Comparison of ENCODE assay signal across 1 cellular context in genomic region chr19:45485301-45486077, GRCh38.
A peak's percentile ranks its signal among the peaks of the same experiment; 100 is the strongest.
TF ChIP-seq lines count a peak whose summit lies in the region.

No MANE protein-coding gene starts in this region.

TF ChIP-seq in K562, 482 proteins besides CTCF, POLR2A, EP300 and RAD21 (continued from another document and continues in another):
- no peak for TF ChIP-seq ZNF318 (IDR thresholded peaks at IDR 0.05; ENCODE audit: borderline replicate concordance in 1 of 2, low read depth in 1 of 2)
- TF ChIP-seq TOE1 (IDR thresholded peaks at IDR 0.05; ENCODE audit: borderline replicate concordance), result peak; percentile 62; the same call in 1 of the 2 replicates
- no peak for TF ChIP-seq TOE1 (CRISPR knock-in tag; IDR thresholded peaks at IDR 0.05; ENCODE audit: borderline replicate concordance, low read depth)
- TF ChIP-seq RHOXF2B (CRISPR knock-in tag; conservative IDR thresholded peaks at IDR 0.05), result no peak
- TF ChIP-seq HDAC6 (IDR thresholded peaks at IDR 0.05; ENCODE audit: low read depth, low read length), result no peak
- 0 out of 2 replicates have a peak, but pooled peaks have one; percentile 35 for TF ChIP-seq SMARCE1 (IDR thresholded peaks at IDR 0.05)
- TF ChIP-seq ZBTB34 (CRISPR knock-in tag; IDR thresholded peaks at IDR 0.05), result no peak
- TF ChIP-seq NFXL1 (CRISPR knock-in tag; IDR thresholded peaks at IDR 0.05), result no peak
- TF ChIP-seq MITF (IDR thresholded peaks at IDR 0.05), result no peak
- no peak for TF ChIP-seq ZNF124 (CRISPR knock-in tag; IDR thresholded peaks at IDR 0.05)
- no peak for TF ChIP-seq SETDB1 (IDR thresholded peaks at IDR 0.05; ENCODE audit: low read length)
- no peak for TF ChIP-seq ZKSCAN3 (CRISPR knock-in tag; IDR thresholded peaks at IDR 0.05)
- no peak; the same call in 1 of the 2 replicates for TF ChIP-seq TEAD4 (IDR thresholded peaks at IDR 0.05; ENCODE audit: low read length)
- TF ChIP-seq TEAD4 (CRISPR knock-in tag; IDR thresholded peaks at IDR 0.05; ENCODE audit: borderline replicate concordance), result no peak
- no peak; the same call in 1 of the 2 replicates for TF ChIP-seq CREB1 (IDR thresholded peaks at IDR 0.05)
- peak; percentile 71; the same call in 1 of the 2 replicates for TF ChIP-seq CREB1 (CRISPR knock-in tag; IDR thresholded peaks at IDR 0.05)
- TF ChIP-seq E2F6 (IDR thresholded peaks at IDR 0.05; ENCODE audit: borderline replicate concordance in 1 of 2, extremely low read depth in 1 of 2, insufficient read depth in 1 of 2, insufficient read length in 1 of 2, low read depth in 1 of 2, low read length in 1 of 2, poor library complexity in 1 of 2, severe bottlenecking in 1 of 2), result peak; percentile 17 to 61
- no peak for TF ChIP-seq TRIM25 (IDR thresholded peaks at IDR 0.05; ENCODE audit: borderline replicate concordance)
- TF ChIP-seq SMAD4 (CRISPR knock-in tag; conservative IDR thresholded peaks at IDR 0.05), result no peak
- TF ChIP-seq EZH2 (IDR thresholded peaks at IDR 0.05; ENCODE audit: borderline replicate concordance, low read depth, low read length), result no peak
- TF ChIP-seq NCOA6 (IDR thresholded peaks at IDR 0.05), result no peak
- no peak; a peak in 1 of 3 replicates for TF ChIP-seq CBX3 (IDR thresholded peaks at IDR 0.05; ENCODE audit: borderline replicate concordance in 1 of 2, low read length in 2 of 2)
- TF ChIP-seq E4F1 (CRISPR knock-in tag; IDR thresholded peaks at IDR 0.05; ENCODE audit: borderline replicate concordance), result no peak
- no peak for TF ChIP-seq DMBX1 (CRISPR knock-in tag; IDR thresholded peaks at IDR 0.05; ENCODE audit: borderline replicate concordance)
- TF ChIP-seq PYGO2 (tag; IDR thresholded peaks at IDR 0.05), result no peak
- TF ChIP-seq STAT6 (CRISPR knock-in tag; IDR thresholded peaks at IDR 0.05), result no peak
- TF ChIP-seq DPF2 (IDR thresholded peaks at IDR 0.05), result 0 out of 2 replicates have a peak, but pooled peaks have one; percentile 18
- TF ChIP-seq ZNF12 (CRISPR knock-in tag; IDR thresholded peaks at IDR 0.05), result no peak
- TF ChIP-seq MTA2 (IDR thresholded peaks at IDR 0.05; ENCODE audit: low read depth), result no peak
- no peak for TF ChIP-seq SMAD3 (CRISPR knock-in tag; conservative IDR thresholded peaks at IDR 0.05)
- TF ChIP-seq CC2D1A (IDR thresholded peaks at IDR 0.05), result peak; percentile 68; the same call in 1 of the 2 replicates
- peak; percentile 84 for TF ChIP-seq CREM (IDR thresholded peaks at IDR 0.05; ENCODE audit: low read depth)
- TF ChIP-seq UBTF (IDR thresholded peaks at IDR 0.05; ENCODE audit: borderline replicate concordance in 1 of 2, low read depth in 2 of 2, low read length in 2 of 2), result no peak
- TF ChIP-seq ZNF778 (CRISPR knock-in tag; IDR thresholded peaks at IDR 0.05), result no peak
- TF ChIP-seq SRSF7 (optimal IDR thresholded peaks at IDR 0.05; ENCODE audit: low read depth, low read length), result no peak
- no peak for TF ChIP-seq ZNF165 (CRISPR knock-in tag; IDR thresholded peaks at IDR 0.05; ENCODE audit: borderline replicate concordance)
- no peak for TF ChIP-seq XRCC4 (IDR thresholded peaks at IDR 0.05; ENCODE audit: extremely low read depth, insufficient read depth, insufficient read length)
- peak; percentile 87 for TF ChIP-seq ZBTB7A (IDR thresholded peaks at IDR 0.05; ENCODE audit: borderline replicate concordance, control insufficient read depth, low read depth, low read length)
